In genomic region chr10:123154092-123154942, GRCh38 we compare ENCODE assay signal across 1 cellular context.
TF ChIP-seq lines count a peak whose summit lies in the region.

TSS of gene BUB3 (plus strand) at chr10:123154402. CDS start at chr10:123154918, 516 bp downstream.

TF ChIP-seq in HepG2, 621 proteins besides CTCF, POLR2A, EP300 and RAD21 (continued from another document and continues in another):
- 0 out of 4 replicates have a peak, but pooled peaks of 1 of the 2 experiments have one; percentile 7 for TF ChIP-seq MAFK (conservative IDR thresholded peaks at IDR 0.05 in 1 of 2, IDR thresholded peaks at IDR 0.05 in 1 of 2; ENCODE audit: low read length in 2 of 2)
- TF ChIP-seq GATAD2A (CRISPR knock-in tag; IDR thresholded peaks at IDR 0.05): peak; percentile 17; the same call in 1 of the 2 replicates
- TF ChIP-seq ARNTL (CRISPR knock-in tag; IDR thresholded peaks at IDR 0.05): peak; percentile 46; the same call in 1 of the 2 replicates
- peak; percentile 70; the same call in 1 of the 2 replicates for TF ChIP-seq CCDC6 (CRISPR knock-in tag; IDR thresholded peaks at IDR 0.05)
- TF ChIP-seq FOSL2 (CRISPR knock-in tag; IDR thresholded peaks at IDR 0.05): peak; percentile 57
- TF ChIP-seq PRDM15 (CRISPR knock-in tag; IDR thresholded peaks at IDR 0.05): no peak
- TF ChIP-seq TFDP1 (CRISPR knock-in tag; IDR thresholded peaks at IDR 0.05; ENCODE audit: borderline replicate concordance): peak; percentile 96; the same call in 1 of the 2 replicates
- TF ChIP-seq TAF1 (CRISPR knock-in tag; IDR thresholded peaks at IDR 0.05): peak; percentile 86
- TF ChIP-seq SMAD9 (CRISPR knock-in tag; IDR thresholded peaks at IDR 0.05): no peak
- 0 out of 2 replicates have a peak, but pooled peaks have one; percentile 7 for TF ChIP-seq AHR (CRISPR knock-in tag; IDR thresholded peaks at IDR 0.05)
- no peak for TF ChIP-seq ZBTB1 (CRISPR knock-in tag; IDR thresholded peaks at IDR 0.05; ENCODE audit: borderline replicate concordance)
- TF ChIP-seq REL (CRISPR knock-in tag; conservative IDR thresholded peaks at IDR 0.05): 0 out of 2 replicates have a peak, but pooled peaks have one; percentile 22
- TF ChIP-seq ZNF687 (CRISPR knock-in tag; IDR thresholded peaks at IDR 0.05): peak; percentile 76; the same call in 1 of the 2 replicates
- TF ChIP-seq MYPOP (CRISPR knock-in tag; IDR thresholded peaks at IDR 0.05): peak; percentile 87
- 0 out of 2 replicates have a peak, but pooled peaks have one; percentile 7 for TF ChIP-seq PRDM10 (CRISPR knock-in tag; IDR thresholded peaks at IDR 0.05; ENCODE audit: low read depth)
- no peak for TF ChIP-seq ZNF776 (CRISPR knock-in tag; IDR thresholded peaks at IDR 0.05)
- no peak for TF ChIP-seq ZFAT (CRISPR knock-in tag; conservative IDR thresholded peaks at IDR 0.05)
- TF ChIP-seq SRSF4 (IDR thresholded peaks at IDR 0.05; ENCODE audit: low read depth, low read length, poor library complexity, severe bottlenecking): no peak
- no peak for TF ChIP-seq NFIC (IDR thresholded peaks at IDR 0.05; ENCODE audit: low read length)
- no peak for TF ChIP-seq ZIK1 (CRISPR knock-in tag; IDR thresholded peaks at IDR 0.05; ENCODE audit: borderline replicate concordance, low read depth)
- 0 out of 2 replicates have a peak, but pooled peaks have one; percentile 66 for TF ChIP-seq IRX3 (CRISPR knock-in tag; IDR thresholded peaks at IDR 0.05; ENCODE audit: borderline replicate concordance, low read depth)
- TF ChIP-seq PHF5A (CRISPR knock-in tag; IDR thresholded peaks at IDR 0.05; ENCODE audit: low read depth, unreplicated experiment): no peak
- TF ChIP-seq KLF6 (CRISPR knock-in tag; IDR thresholded peaks at IDR 0.05): peak; percentile 66; the same call in 1 of the 2 replicates
- TF ChIP-seq GMEB1 (CRISPR knock-in tag; IDR thresholded peaks at IDR 0.05; ENCODE audit: borderline replicate concordance): peak; percentile 87; the same call in 1 of the 2 replicates
- TF ChIP-seq ZNF766 (CRISPR knock-in tag; IDR thresholded peaks at IDR 0.05; ENCODE audit: borderline replicate concordance): 0 out of 2 replicates have a peak, but pooled peaks have one; percentile 10
- TF ChIP-seq SKI (IDR thresholded peaks at IDR 0.05; ENCODE audit: partially characterized antibody): peak; percentile 12
- peak; percentile 91 for TF ChIP-seq PBX2 (CRISPR knock-in tag; IDR thresholded peaks at IDR 0.05)
- TF ChIP-seq ZNF24 (IDR thresholded peaks at IDR 0.05): no peak
- TF ChIP-seq MXD1 (CRISPR knock-in tag; IDR thresholded peaks at IDR 0.05): peak; percentile 76; the same call in 1 of the 2 replicates
- TF ChIP-seq DRAP1 (CRISPR knock-in tag; IDR thresholded peaks at IDR 0.05): peak; percentile 90
- 0 out of 2 replicates have a peak, but pooled peaks have one; percentile 18 for TF ChIP-seq ZSCAN5A (CRISPR knock-in tag; IDR thresholded peaks at IDR 0.05; ENCODE audit: borderline replicate concordance)
- TF ChIP-seq ZNF672 (CRISPR knock-in tag; IDR thresholded peaks at IDR 0.05): no peak
- peak; percentile 79 for TF ChIP-seq MLX (CRISPR knock-in tag; IDR thresholded peaks at IDR 0.05)
- TF ChIP-seq RFX3 (CRISPR knock-in tag; IDR thresholded peaks at IDR 0.05): no peak
- TF ChIP-seq ELF1 (CRISPR knock-in tag; IDR thresholded peaks at IDR 0.05): peak; percentile 92
- TF ChIP-seq ZBTB38 (CRISPR knock-in tag; IDR thresholded peaks at IDR 0.05): peak; percentile 65; the same call in 1 of the 2 replicates
- peak; percentile 22; the same call in 1 of the 2 replicates for TF ChIP-seq RARA (CRISPR knock-in tag; IDR thresholded peaks at IDR 0.05)
- TF ChIP-seq EEA1 (CRISPR knock-in tag; IDR thresholded peaks at IDR 0.05; ENCODE audit: borderline replicate concordance): 0 out of 2 replicates have a peak, but pooled peaks have one; percentile 5
- 0 out of 2 replicates have a peak, but pooled peaks have one; percentile 12 for TF ChIP-seq NCOA2 (CRISPR knock-in tag; IDR thresholded peaks at IDR 0.05)
- no peak for TF ChIP-seq EED (CRISPR knock-in tag; IDR thresholded peaks at IDR 0.05)
